In genomic region chr6:109466212-109466923, GRCh38 we compare ENCODE assay signal across 21 cellular contexts. TPM values are rescaled to one million over a fixed set of nuclear protein-coding genes. Genes with fewer than 3 reads are reported as not detected.
DNase-seq lines count a peak whose midpoint lies in the region; ATAC-seq, FAIRE-seq and TF ChIP-seq lines count a peak whose summit lies in the region.
"Had no signal": no experiment of that assay in that cellular context is flagged by ENCODE, and none has a peak within 500 bp of the region (broad histone marks: within the 10 kb centered on the region; RNA-seq: fewer than 3 reads in every experiment).

No MANE protein-coding gene starts in this region.

- H3K9ac ChIP-seq in kidney (ENCODE audit: low read length in 2 of 2): peak overlapping the region; percentile 20 to 57
- H3K9ac ChIP-seq: BLaER1 had no signal

- TF ChIP-seq POLR2A in gastrocnemius medialis (IDR thresholded peaks at IDR 0.05): no peak

- CTCF ChIA-PET in HEK293T (lab: Yijun Ruan, JAX): no interaction called here

- no peaks in the 10 kb centered on the region for H3K9me3 Mint-ChIP-seq in stimulated activated memory B cell treated with anti-CD40 and anti-IgM and Interleukin-4, amounts not matched to agents 10 μg/mL and 1 μg/mL and 100 μg/mL, for 72 hours
- H3K9me3 Mint-ChIP-seq: H9; T-helper 2 cell treated with Interferon-gamma antibody and Interleukin-4, amounts not matched to agents 5 μg/mL and 100 μg/mL, for 36 hours had no signal

- H3K4me3 ChIP-seq in kidney (ENCODE audit: low read length in 2 of 2) (no peak overlapping the region), gastrocnemius medialis (no peak overlapping the region)
- H3K4me3 ChIP-seq: BLaER1, GM12878, lung, ovary, SJCRH30 had no signal

- intact Hi-C loops in kidney (cut with DNase I): no loop called here
- intact Hi-C loops in gastrocnemius medialis (cut with DNase I; ENCODE audit: low total_unique reads): no loop called here

- POLR2A ChIA-PET in HEK293T (lab: Yijun Ruan, JAX): interaction anchor here (1.1 to 1.5 kb wide), 2 partner anchors 10 to 14 kb away, joined by 3 to 6 read pairs; partner anchors contain the start of gene MICAL1

- H3K36me3 Mint-ChIP-seq in T-helper 17 cell (ENCODE audit: low read depth): peaks cover 20% of the 10 kb centered on the region
- peaks cover 86% of the 10 kb centered on the region for H3K36me3 Mint-ChIP-seq in stimulated activated memory B cell treated with anti-CD40 and anti-IgM and Interleukin-4, amounts not matched to agents 10 μg/mL and 1 μg/mL and 100 μg/mL, for 72 hours

- H3K27ac Mint-ChIP-seq in T-helper 17 cell: peak overlapping the region; percentile 67
- peak overlapping the region; percentile 65 for H3K27ac Mint-ChIP-seq in stimulated activated memory B cell treated with anti-CD40 and anti-IgM and Interleukin-4, amounts not matched to agents 10 μg/mL and 1 μg/mL and 100 μg/mL, for 72 hours
- H3K27ac Mint-ChIP-seq: T-helper 2 cell treated with Interferon-gamma antibody and Interleukin-4, amounts not matched to agents 5 μg/mL and 100 μg/mL, for 36 hours had no signal

- TF ChIP-seq CTCF in kidney (IDR thresholded peaks at IDR 0.05; ENCODE audit: borderline replicate concordance, extremely low read depth, insufficient read depth) (no peak), gastrocnemius medialis (IDR thresholded peaks at IDR 0.05 in 4 of 5, conservative IDR thresholded peaks at IDR 0.05 in 1 of 5) (no peak)

- H3K9me3 ChIP-seq in T-helper 17 cell (ENCODE audit: control insufficient read depth, low read length, poor library complexity, severe bottlenecking) (no peaks in the 10 kb centered on the region), kidney (ENCODE audit: control insufficient read depth in 1 of 2, low read length in 2 of 2) (no peaks in the 10 kb centered on the region), gastrocnemius medialis (no peaks in the 10 kb centered on the region)
- H3K9me3 ChIP-seq: ovary, SJCRH30 had no signal

- no peaks in the 10 kb centered on the region for H3K27me3 Mint-ChIP-seq in T-helper 17 cell
- no peaks in the 10 kb centered on the region for H3K27me3 Mint-ChIP-seq in stimulated activated memory B cell treated with anti-CD40 and anti-IgM and Interleukin-4, amounts not matched to agents 10 μg/mL and 1 μg/mL and 100 μg/mL, for 72 hours

- peak overlapping the region; percentile 80 to 88 for H3K27ac ChIP-seq in kidney (ENCODE audit: low read depth in 2 of 2, low read length in 2 of 2)
- peak overlapping the region in 1 of 4 donors; percentile 42 for H3K27ac ChIP-seq in gastrocnemius medialis
- H3K27ac ChIP-seq: BLaER1, ovary, SJCRH30 had no signal

- H3K4me3 Mint-ChIP-seq in T-helper 17 cell: no peak overlapping the region
- no peak overlapping the region for H3K4me3 Mint-ChIP-seq in stimulated activated memory B cell treated with anti-CD40 and anti-IgM and Interleukin-4, amounts not matched to agents 10 μg/mL and 1 μg/mL and 100 μg/mL, for 72 hours
- H3K4me3 Mint-ChIP-seq: H9; T-helper 2 cell treated with Interferon-gamma antibody and Interleukin-4, amounts not matched to agents 5 μg/mL and 100 μg/mL, for 36 hours had no signal

- DNase-seq in NCI-H2196 (lab: John Stamatoyannopoulos, UW; ENCODE audit: unreplicated experiment): peak; percentile 30
- no peak for DNase-seq in NCI-H2196 treated with DMSO at 0.1 percent for 48 hours (lab: John Stamatoyannopoulos, UW; ENCODE audit: unreplicated experiment)
- DNase-seq in T-helper 17 cell: no peak
- DNase-seq in kidney: no peak
- DNase-seq in HEK293T (ENCODE audit: extremely low spot score): no peak
- DNase-seq in gastrocnemius medialis: no peak
- DNase-seq: 8988T; activated CD4-positive, alpha-beta T cell treated with anti-CD3 and anti-CD28 coated beads for 4 hours; activated naive CD4-positive, alpha-beta T cell treated with anti-CD3 and anti-CD28 coated beads, Interleukin-2, amount 50 U/mL, for 16 hours; GDM1; H9; MV-4-11; ovary; SJCRH30; stimulated activated CD4-positive, alpha-beta T cell treated with anti-CD3 and anti-CD28 coated beads, Interleukin-2, amount 100 ng/mL, for 48 hours had no signal

- peaks cover 31% of the 10 kb centered on the region for H3K4me1 Mint-ChIP-seq in T-helper 17 cell
- H3K4me1 Mint-ChIP-seq in stimulated activated memory B cell treated with anti-CD40 and anti-IgM and Interleukin-4, amounts not matched to agents 10 μg/mL and 1 μg/mL and 100 μg/mL, for 72 hours: peaks cover 56% of the 10 kb centered on the region

- H3K4me1 ChIP-seq in kidney (ENCODE audit: control insufficient read depth in 1 of 2, insufficient read depth in 1 of 2, low read depth in 1 of 2, low read length in 2 of 2): peaks cover 9 to 12% of the 10 kb centered on the region in 2 donors
- H3K4me1 ChIP-seq in gastrocnemius medialis: no peaks in the 10 kb centered on the region
- H3K4me1 ChIP-seq: BLaER1, SJCRH30 had no signal

- in situ Hi-C loops in gastrocnemius medialis (cut with MboI; ENCODE audit: low sequenced_read_pairs in 4 of 4): no loop called here

- H3K27me3 ChIP-seq in gastrocnemius medialis: no peaks in the 10 kb centered on the region
- H3K27me3 ChIP-seq: BLaER1, ovary had no signal

- peaks cover 21 to 33% of the 10 kb centered on the region in 2 donors for H3K36me3 ChIP-seq in kidney (ENCODE audit: control insufficient read depth in 1 of 2, insufficient read depth in 2 of 2, low read length in 2 of 2)
- peaks cover 0 to 46% of the 10 kb centered on the region in 2 donors for H3K36me3 ChIP-seq in gastrocnemius medialis
- H3K36me3 ChIP-seq: ovary had no signal

- peak; percentile 32 for FAIRE-seq in kidney (lab: Jason Lieb, UNC)
- FAIRE-seq: GM12878 had no signal

- ATAC-seq in T-helper 17 cell (no peak), HG03521 (IDR thresholded peaks at IDR 0.05; ENCODE audit: unreplicated experiment) (no peak), gastrocnemius medialis (no peak)
- no peak for ATAC-seq in stimulated activated memory B cell treated with anti-CD40 and anti-IgM and Interleukin-4, amounts not matched to agents 10 μg/mL and 1 μg/mL and 100 μg/mL, for 72 hours

TF ChIP-seq in HEK293T, 16 proteins besides CTCF, POLR2A, EP300 and RAD21:
- TF ChIP-seq NFRKB (IDR thresholded peaks at IDR 0.05): no peak
- no peak for TF ChIP-seq SP1 (IDR thresholded peaks at IDR 0.05)
- TF ChIP-seq ELF4 (IDR thresholded peaks at IDR 0.05): no peak
- TF ChIP-seq LEF1 (IDR thresholded peaks at IDR 0.05; ENCODE audit: borderline replicate concordance): no peak

RNA-seq across cellular contexts. Expression of gene MICAL1, which starts 10.8 kb away (rescaled TPM):
- 100 to 1,000 TPM; 136 TPM for total RNA-seq in T-helper 17 cell
- 38.7 TPM for total RNA-seq in kidney
- 13.7 TPM for polyA plus RNA-seq in kidney (ENCODE audit: insufficient read depth, low read depth, low replicate concordance)
- total RNA-seq in gastrocnemius medialis: 10 to 100 TPM in 1 of 4 donors, 1 to 10 TPM in 3; 6.0 to 11.6 (median 8.0) TPM

RNA-seq across cellular contexts. Expression of gene ZBTB24, which starts 16.7 kb away (rescaled TPM):
- 10 to 100 TPM; 14.3 to 15.3 TPM for total RNA-seq in T-helper 17 cell
- 12.0 TPM for total RNA-seq in kidney
- 3.1 TPM for polyA plus RNA-seq in kidney (ENCODE audit: insufficient read depth, low read depth, low replicate concordance)
- 10 to 100 TPM in 1 of 4 donors, 1 to 10 TPM in 3; 3.7 to 10.5 (median 6.1) TPM for total RNA-seq in gastrocnemius medialis

RNA-seq across cellular contexts. Expression of gene SMPD2, which starts 25.8 kb away (rescaled TPM):
- 10 to 100 TPM; 22.9 to 49.5 TPM for total RNA-seq in T-helper 17 cell
- total RNA-seq in kidney: 17.4 TPM
- polyA plus RNA-seq in kidney (ENCODE audit: insufficient read depth, low read depth, low replicate concordance): 14.7 TPM
- total RNA-seq in gastrocnemius medialis: 1 to 10 TPM; 3.9 to 7.7 (median 5.9) TPM

RNA-seq across cellular contexts. Expression of gene PPIL6, which starts 25.9 kb away (rescaled TPM):
- total RNA-seq in T-helper 17 cell: 1 to 10 TPM in 1 of 2 donors, under 1 TPM in 1; 0.83 to 1.6 TPM
- total RNA-seq in kidney: 8.4 TPM
- polyA plus RNA-seq in kidney (ENCODE audit: insufficient read depth, low read depth, low replicate concordance): 6.0 TPM
- total RNA-seq in gastrocnemius medialis: 1 to 10 TPM in 3 of 4 donors, under 1 TPM in 1; 0.64 to 2.9 (median 1.3) TPM
